In genomic region chr6:37314803-37315515, GRCh38 we compare ENCODE assay signal across 10 cellular contexts. TPM values are rescaled to one million over a fixed set of nuclear protein-coding genes. Genes with fewer than 3 reads are reported as not detected.
DNase-seq lines count a peak whose midpoint lies in the region; ATAC-seq and TF ChIP-seq lines count a peak whose summit lies in the region.
"Had no signal": no experiment of that assay in that cellular context is flagged by ENCODE, and none has a peak within 500 bp of the region (broad histone marks: within the 10 kb centered on the region; RNA-seq: fewer than 3 reads in every experiment).

No MANE protein-coding gene starts in this region.

- DNase-seq in D341Med (ENCODE audit: low spot score) (peak; percentile 52), IMR-90 (peak; percentile 66), SK-N-SH (peak; percentile 29), mesendoderm (peak; percentile 80)
- DNase-seq in central memory CD4-positive, alpha-beta T cell: peak; percentile 12

- TF ChIP-seq CTCF in IMR-90 (conservative IDR thresholded peaks at IDR 0.05; ENCODE audit: low read depth, low read length) (peak; percentile 52), SK-N-SH (IDR thresholded peaks at IDR 0.05) (peak; percentile 58)

- H3K9me2 ChIP-seq in SK-N-SH: no peaks in the 10 kb centered on the region

- H4K5ac ChIP-seq in IMR-90 (ENCODE audit: low read depth, low read length) (no peak overlapping the region), mesendoderm (ENCODE audit: low read length) (no peak overlapping the region)

- TF ChIP-seq RAD21 in IMR-90 (IDR thresholded peaks at IDR 0.05; ENCODE audit: low read length) (peak; percentile 42), SK-N-SH (IDR thresholded peaks at IDR 0.05; ENCODE audit: low read length) (peak; percentile 50)

- H3K4me3 ChIP-seq in IMR-90 (ENCODE audit: insufficient read depth, low read depth, low read length) (no peak overlapping the region), SK-N-SH (ENCODE audit: low read depth in 2 of 2, low read length in 1 of 2) (no peak overlapping the region), mesendoderm (ENCODE audit: low read length) (no peak overlapping the region)
- H3K4me3 ChIP-seq: lung had no signal

- no peak overlapping the region for H2AK9ac ChIP-seq in IMR-90 (replicated peaks; ENCODE audit: low read depth, low read length, poor library complexity)

- no peak overlapping the region for H2BK5ac ChIP-seq in IMR-90 (ENCODE audit: low read depth, low read length, poor library complexity, severe bottlenecking)
- no peak overlapping the region for H2BK5ac ChIP-seq in mesendoderm (ENCODE audit: low read length)

- H4K91ac ChIP-seq in IMR-90 (ENCODE audit: insufficient read depth, low read depth, low read length): no peak overlapping the region

- H3K36me3 ChIP-seq in IMR-90 (ENCODE audit: control insufficient read depth, insufficient read depth, low read length) (peaks cover 54% of the 10 kb centered on the region), SK-N-SH (replicated peaks in 1 of 2; ENCODE audit: control insufficient read depth in 1 of 2, insufficient read depth in 2 of 2, low read length in 1 of 2) (peaks cover 32 to 42% of the 10 kb centered on the region in 2 experiments), mesendoderm (ENCODE audit: control insufficient read depth, insufficient read depth, low read length) (no peaks in the 10 kb centered on the region)

- no peak overlapping the region for H3K23ac ChIP-seq in IMR-90 (ENCODE audit: low read depth, low read length)
- H3K23ac ChIP-seq in mesendoderm (ENCODE audit: low read length): no peak overlapping the region

- H3K27ac ChIP-seq in IMR-90 (ENCODE audit: insufficient read depth, low read length) (no peak overlapping the region), SK-N-SH (ENCODE audit: low read depth in 2 of 2, low read length in 1 of 2) (no peak overlapping the region), mesendoderm (ENCODE audit: low read depth, low read length) (no peak overlapping the region)

- no peak for TF ChIP-seq POLR2A in IMR-90 (IDR thresholded peaks at IDR 0.05; ENCODE audit: low read depth, low read length)

- H3K9me1 ChIP-seq in IMR-90 (ENCODE audit: insufficient read depth, low read length): peaks cover 24% of the 10 kb centered on the region

- H4K20me1 ChIP-seq in IMR-90 (ENCODE audit: insufficient read depth, low read length) (peaks cover 9% of the 10 kb centered on the region; the same call in 1 of the 2 replicates), SK-N-SH (ENCODE audit: insufficient read depth) (no peaks in the 10 kb centered on the region)

- POLR2A ChIA-PET in IMR-90 (lab: Charles Lee; ENCODE audit: unreplicated experiment): no interaction called here
- POLR2A ChIA-PET in SK-N-SH (lab: Yijun Ruan, JAX): no interaction called here

- CTCF ChIA-PET in IMR-90 (lab: Yijun Ruan, JAX) (interaction anchor here (1.5 kb wide), 3 partner anchors 9 to 105 kb away, joined by 3 to 6 read pairs (median 4); no protein-coding TSS in a partner anchor), SK-N-SH (lab: Yijun Ruan, JAX) (interaction anchor here (1.1 to 5.9 kb wide), 5 partner anchors 11 to 297 kb away, joined by 3 to 43 read pairs (median 5); no protein-coding TSS in a partner anchor)

- dilution Hi-C loops in IMR-90 (cut with HindIII; ENCODE audit: low sequenced_read_pairs, unreplicated experiment): no loop called here

- no peak overlapping the region for H2BK20ac ChIP-seq in IMR-90 (ENCODE audit: low read depth, low read length)

- no peak overlapping the region for H2AFZ ChIP-seq in IMR-90 (replicated peaks; ENCODE audit: low read length, poor library complexity)
- no peak overlapping the region for H2AFZ ChIP-seq in SK-N-SH (ENCODE audit: low read depth)

- no peak overlapping the region for H3K18ac ChIP-seq in IMR-90 (ENCODE audit: low read depth, low read length)
- H3K18ac ChIP-seq in mesendoderm (ENCODE audit: low read length): no peak overlapping the region

- BruUV-seq in IMR-90 (replicated peaks; lab: Mats Ljungman, UMichigan): no TSS peak

- H4K8ac ChIP-seq in IMR-90 (ENCODE audit: low read depth in 2 of 2, low read length in 2 of 2) (no peak overlapping the region), mesendoderm (ENCODE audit: low read depth, low read length) (no peak overlapping the region)

- intact Hi-C loops in IMR-90 (cut with micrococcal nuclease): no loop called here

- H3K14ac ChIP-seq in IMR-90 (replicated peaks; ENCODE audit: low read depth, low read length): no peak overlapping the region

- H3K9me3 ChIP-seq in IMR-90 (ENCODE audit: control insufficient read depth, insufficient read depth, low read length) (no peaks in the 10 kb centered on the region), SK-N-SH (no peaks in the 10 kb centered on the region)

- no peak overlapping the region for H2AK5ac ChIP-seq in IMR-90 (ENCODE audit: low read depth, low read length)
- no peak overlapping the region for H2AK5ac ChIP-seq in mesendoderm (ENCODE audit: low read length)

- H2BK120ac ChIP-seq in IMR-90 (ENCODE audit: low read depth, low read length) (no peak overlapping the region), mesendoderm (ENCODE audit: low read depth, low read length) (no peak overlapping the region)

- H3K4me2 ChIP-seq in IMR-90 (ENCODE audit: low read depth, low read length) (no peak overlapping the region), SK-N-SH (no peak overlapping the region), mesendoderm (ENCODE audit: low read length) (no peak overlapping the region)

- H3K79me2 ChIP-seq in SK-N-SH (ENCODE audit: insufficient read depth) (no peaks in the 10 kb centered on the region), mesendoderm (ENCODE audit: control insufficient read depth, insufficient read depth, low read length) (no peaks in the 10 kb centered on the region)

- H3F3A ChIP-seq in SK-N-SH (replicated peaks; ENCODE audit: insufficient read depth): peaks cover 19% of the 10 kb centered on the region

- H3K56ac ChIP-seq in IMR-90 (ENCODE audit: extremely low read depth, insufficient read depth, low read length) (no peak overlapping the region), mesendoderm (ENCODE audit: low read length) (no peak overlapping the region)

- WGBS in IMR-90 (ENCODE audit: extremely low coverage in 2 of 2, insufficient read length in 1 of 2), 2 experiments: 0% methylated on average over 1 of the region's 11 CpGs; no CpG with 5 or more reads in 1 of the 2 experiments
- 84% methylated on average over 11 of the region's 11 CpGs for WGBS in SK-N-SH (ENCODE audit: low lambda C conversion rate)
- WGBS in mesendoderm (ENCODE audit: extremely low coverage, insufficient coverage, low lambda C conversion rate): no CpG with 5 or more reads among the region's 11 CpGs

- TF ChIP-seq EP300 in SK-N-SH (IDR thresholded peaks at IDR 0.05; ENCODE audit: borderline replicate concordance in 1 of 2, low read depth in 1 of 2, low read length in 1 of 2): no peak

- H2BK15ac ChIP-seq in IMR-90 (ENCODE audit: low read depth, low read length) (no peak overlapping the region), mesendoderm (replicated peaks; ENCODE audit: low read depth) (no peak overlapping the region)

- H3K4ac ChIP-seq in IMR-90 (ENCODE audit: low read depth, low read length) (no peak overlapping the region), mesendoderm (ENCODE audit: low read depth, low read length) (no peak overlapping the region)

- H3K27me3 ChIP-seq in IMR-90 (ENCODE audit: control insufficient read depth, insufficient read depth, low read length) (no peaks in the 10 kb centered on the region), SK-N-SH (ENCODE audit: insufficient read depth) (no peaks in the 10 kb centered on the region), mesendoderm (ENCODE audit: insufficient read depth, low read length, poor library complexity) (no peaks in the 10 kb centered on the region)

- ATAC-seq in IMR-90 (ENCODE audit: low read depth) (peak; percentile 36), GM19035 (IDR thresholded peaks at IDR 0.05; ENCODE audit: unreplicated experiment) (no peak), GM19351 (IDR thresholded peaks at IDR 0.05; ENCODE audit: unreplicated experiment) (no peak), esophagus mucosa (no peak)

- H3K79me1 ChIP-seq in IMR-90 (ENCODE audit: low read depth in 1 of 2, low read length in 2 of 2) (peaks cover 0 to 7% of the 10 kb centered on the region in 2 experiments; a peak in 2 of 4 replicates), mesendoderm (ENCODE audit: low read length) (no peaks in the 10 kb centered on the region)

- H3K9ac ChIP-seq in IMR-90 (ENCODE audit: low read depth, low read length): no peak overlapping the region
- H3K9ac ChIP-seq in SK-N-SH: no peak overlapping the region
- H3K9ac ChIP-seq in mesendoderm (ENCODE audit: low read length): no peak overlapping the region

- H3K4me1 ChIP-seq in IMR-90 (ENCODE audit: control insufficient read depth, insufficient read depth, low read length): peaks cover 11% of the 10 kb centered on the region
- H3K4me1 ChIP-seq in SK-N-SH (ENCODE audit: control insufficient read depth in 1 of 2, insufficient read depth in 2 of 2, low read depth in 1 of 2, low read length in 1 of 2): peaks cover 11 to 14% of the 10 kb centered on the region in 2 experiments; a peak in 3 of 4 replicates
- no peaks in the 10 kb centered on the region for H3K4me1 ChIP-seq in mesendoderm (ENCODE audit: control insufficient read depth, low read depth, low read length)

- in situ Hi-C loops in IMR-90 (cut with MboI; ENCODE audit: low sequenced_read_pairs): no loop called here

RNA-seq across cellular contexts. Expression of gene RNF8, which starts 38.8 kb away (rescaled TPM):
- 17.9 and 26.7 TPM in 2 replicates for total RNA-seq in IMR-90 (2012; rRNA removed)
- polyA plus RNA-seq in IMR-90 (2012; rRNA removed): 14.6 and 16.5 TPM in 2 replicates
- polyA plus RNA-seq in IMR-90 (2012; cell fraction: cytosol; rRNA removed): 3.5 and 5.6 TPM in 2 replicates
- 3.7 and 16.6 TPM in 2 replicates for polyA plus RNA-seq in IMR-90 (2012; cell fraction: nucleus; rRNA removed; ENCODE audit: low replicate concordance)
- polyA plus RNA-seq in SK-N-SH (2012; rRNA removed): 19.8 and 21.7 TPM in 2 replicates
- 21.5 and 28.1 TPM in 2 replicates for polyA plus RNA-seq in SK-N-SH (2012; cell fraction: cytosol; rRNA removed)
- 19.5 and 22.9 TPM in 2 replicates for polyA plus RNA-seq in SK-N-SH (2012; cell fraction: nucleus; rRNA removed)
- 23.9 TPM for polyA plus RNA-seq in mesendoderm (2013, experiment 1 of 2)
- polyA plus RNA-seq in mesendoderm (2013, experiment 2 of 2): 23.5 TPM
- total RNA-seq in esophagus mucosa: 19.0 TPM

RNA-seq across cellular contexts. Expression of gene TMEM217, which starts 57.0 kb away (rescaled TPM):
- total RNA-seq in IMR-90 (2012; rRNA removed) (1.4 TPM in 2 replicates), esophagus mucosa (0.84 TPM)
- polyA plus RNA-seq in IMR-90 (2012; rRNA removed) (2.5 and 3.5 TPM in 2 replicates), SK-N-SH (2012; rRNA removed) (1.5 and 2.0 TPM in 2 replicates)
- 0.83 and 2.4 TPM in 2 replicates for polyA plus RNA-seq in IMR-90 (2012; cell fraction: cytosol; rRNA removed)
- polyA plus RNA-seq in IMR-90 (2012; cell fraction: nucleus; rRNA removed; ENCODE audit: low replicate concordance): 2.2 and 9.6 TPM in 2 replicates
- polyA plus RNA-seq in SK-N-SH (2012; cell fraction: cytosol; rRNA removed): 1.6 and 1.7 TPM in 2 replicates
- polyA plus RNA-seq in SK-N-SH (2012; cell fraction: nucleus; rRNA removed): 1.3 and 3.0 TPM in 2 replicates
- polyA plus RNA-seq in mesendoderm (2013, experiment 1 of 2): 1.2 TPM
- 1.0 TPM for polyA plus RNA-seq in mesendoderm (2013, experiment 2 of 2)
- polyA plus RNA-seq: IgD-negative memory B cell had no signal

RNA-seq across cellular contexts. Expression of gene TBC1D22B, which starts 57.4 kb away (rescaled TPM):
- total RNA-seq in IMR-90 (2012; rRNA removed) (6.6 and 7.5 TPM in 2 replicates), esophagus mucosa (10.0 TPM)
- polyA plus RNA-seq in IMR-90 (2012; rRNA removed) (7.1 and 7.5 TPM in 2 replicates), SK-N-SH (2012; rRNA removed) (5.3 and 5.5 TPM in 2 replicates)
- polyA plus RNA-seq in IMR-90 (2012; cell fraction: cytosol; rRNA removed): 5.0 and 5.7 TPM in 2 replicates
- polyA plus RNA-seq in IMR-90 (2012; cell fraction: nucleus; rRNA removed; ENCODE audit: low replicate concordance): 6.7 and 15.6 TPM in 2 replicates
- polyA plus RNA-seq in SK-N-SH (2012; cell fraction: cytosol; rRNA removed): 5.4 and 6.0 TPM in 2 replicates
- polyA plus RNA-seq in SK-N-SH (2012; cell fraction: nucleus; rRNA removed): 8.9 and 9.1 TPM in 2 replicates
- polyA plus RNA-seq in mesendoderm (2013, experiment 1 of 2): 10.0 TPM
- 9.9 TPM for polyA plus RNA-seq in mesendoderm (2013, experiment 2 of 2)

Comparison
In these comparisons a context has a peak if more than half of its experiments do, and no peak if none do; other contexts are left out.
1. DNase-seq: peak in every context shown above with its lines; median percentile 80 in mesendoderm; 66 in IMR-90; 52 in D341Med; 29 in SK-N-SH; 12 in central memory CD4-positive, alpha-beta T cell.